ENCODE assay signal across 21 cellular contexts in the genomic region with DNA sequence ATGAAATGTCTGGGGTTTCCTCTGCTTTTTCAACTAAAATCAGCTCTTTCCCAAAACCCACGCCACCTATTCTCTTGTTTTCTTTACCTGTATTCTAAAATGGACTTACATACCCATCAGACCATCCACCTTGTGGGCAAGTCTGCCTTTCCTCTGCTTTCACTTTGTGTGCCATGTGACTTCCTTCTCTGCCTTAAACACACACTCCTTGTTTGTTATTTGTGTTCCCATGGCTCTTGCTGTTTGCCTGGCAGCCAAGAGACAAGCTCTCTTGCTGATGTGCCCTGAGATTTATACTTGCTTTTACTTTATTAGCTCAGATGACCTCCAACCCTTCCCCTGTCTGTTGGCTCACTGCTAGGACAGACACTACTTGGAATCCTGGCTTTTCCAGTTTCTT.
"Had no signal": no experiment of that assay in that cellular context is flagged by ENCODE, and none has a peak within 500 bp of the region (broad histone marks: within the 10 kb centered on the region; RNA-seq: fewer than 3 reads in every experiment).

No MANE protein-coding gene starts in this region.

- H3K4me1 ChIP-seq: adrenal gland, SJSA1 had no signal

- H3K36me3 ChIP-seq: adrenal gland, SJSA1 had no signal

- H3K27me3 ChIP-seq: adrenal gland, SJSA1 had no signal

- H3K4me3 ChIP-seq: adrenal gland, SJSA1 had no signal

- ATAC-seq: activated CD4-positive, CD25-positive, alpha-beta regulatory T cell treated with anti-CD3 and anti-CD28 coated beads, Interleukin-2, amount 50 U/mL, for 24 hours; activated CD8-positive, alpha-beta T cell treated with anti-CD3 and anti-CD28 coated beads for 36 hours; PC-3; SK-N-SH treated with all-trans-retinoic acid at 6 μM for 48 hours had no signal

- FAIRE-seq: RCC 7860 had no signal

- DNase-seq: activated CD4-positive, alpha-beta T cell treated with anti-CD3 and anti-CD28 coated beads for 4 hours; activated CD8-positive, alpha-beta memory T cell treated with anti-CD3 and anti-CD28 coated beads, Interleukin-2, amount 50 U/mL, for 4 hours; activated CD8-positive, alpha-beta T cell treated with anti-CD3 and anti-CD28 coated beads for 36 hours; activated naive CD4-positive, alpha-beta T cell treated with anti-CD3 and anti-CD28 coated beads, Interleukin-2, amount 50 U/mL, for 16 hours; activated naive CD8-positive, alpha-beta T cell treated with anti-CD3 and anti-CD28 coated beads, Interleukin-2, amount 10 ng/mL, durations not matched to agents 7 days and 5 days; adrenal gland; anterior cingulate cortex; cerebellar nuclear complex; NCI-H1092; NCI-H1417; NCI-H1930; NCI-H2107; NCI-H345; NCI-H510A; NCI-H526 treated with DMSO at 0.1 percent for 48 hours; PC-3; SHP77 had no signal

- H3K27ac ChIP-seq: adrenal gland, SJSA1 had no signal

- H3K9me3 ChIP-seq: adrenal gland, SJSA1 had no signal
